Comparison of ENCODE assay signal across 1 cellular context in the genomic region with DNA sequence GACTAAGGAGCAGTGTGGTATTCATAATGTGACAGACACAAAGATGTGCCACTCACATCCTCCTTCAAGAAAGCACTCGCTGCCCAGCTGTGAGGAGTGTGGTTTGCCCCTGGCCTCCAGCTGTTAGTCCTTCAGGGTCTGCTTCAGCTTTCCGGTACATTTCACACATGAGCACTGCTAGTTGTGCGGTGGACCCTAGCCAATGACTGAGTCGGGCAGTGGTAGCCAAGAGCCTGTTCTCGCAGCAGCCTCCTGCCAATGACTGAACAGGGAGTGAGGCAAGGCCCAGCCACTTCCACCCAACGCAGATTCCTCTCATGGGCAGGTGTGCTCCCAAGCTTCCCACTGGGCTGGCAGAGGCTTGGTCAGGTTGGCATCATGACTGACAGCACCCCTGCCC.
TF ChIP-seq lines count a peak whose summit lies in the region.

No MANE protein-coding gene starts in this region.

TF ChIP-seq in HEK293, 187 proteins besides CTCF, POLR2A, EP300 and RAD21 (continued from another document):
- no peak for TF ChIP-seq ZNF354C (tag by site-specific recombination; IDR thresholded peaks at IDR 0.05; ENCODE audit: borderline replicate concordance, low read depth)
- no peak for TF ChIP-seq MEIS1 (CRISPR knock-in tag; IDR thresholded peaks at IDR 0.05; ENCODE audit: borderline replicate concordance)
